ENCODE assay signal across 15 cellular contexts in genomic region chr18:8844721-8845148, GRCh38.
A peak's percentile ranks its signal among the peaks of the same experiment; 100 is the strongest.
DNase-seq lines count a peak whose midpoint lies in the region; ATAC-seq and TF ChIP-seq lines count a peak whose summit lies in the region.
"Had no signal": no experiment of that assay in that cellular context is flagged by ENCODE, and none has a peak within 500 bp of the region (broad histone marks: within the 10 kb centered on the region; RNA-seq: fewer than 3 reads in every experiment).

No MANE protein-coding gene starts in this region.

- H3K27ac ChIP-seq in hepatocyte: no peak overlapping the region
- H3K27ac ChIP-seq: ascending aorta, psoas muscle, upper lobe of right lung had no signal

- CTCF ChIA-PET in GM10248 (lab: Yijun Ruan, JAX): no interaction called here

- 77% methylated on average over 16 of the region's 16 CpGs for WGBS in hepatocyte (ENCODE audit: low lambda C conversion rate, missing lambda C conversion rate)

- no peaks in the 10 kb centered on the region for H3K36me3 ChIP-seq in hepatocyte (replicated peaks; ENCODE audit: insufficient read depth, low read depth)
- H3K36me3 ChIP-seq: ascending aorta, upper lobe of right lung had no signal

- TF ChIP-seq CTCF in GM10248 (IDR thresholded peaks at IDR 0.05; ENCODE audit: control extremely low read depth, extremely low read depth, low read depth, missing control alignments) (no peak), hepatocyte (IDR thresholded peaks at IDR 0.05; ENCODE audit: poor library complexity) (no peak)

- H3K27me3 ChIP-seq in hepatocyte: no peaks in the 10 kb centered on the region
- H3K27me3 ChIP-seq: ascending aorta, upper lobe of right lung had no signal

- ATAC-seq in GM21825 (IDR thresholded peaks at IDR 0.05; ENCODE audit: unreplicated experiment): no peak
- ATAC-seq: psoas muscle, upper lobe of right lung had no signal

- POLR2A ChIA-PET in GM10248 (lab: Yijun Ruan, JAX): no interaction called here

- DNase-seq in DMS153 treated with DMSO at 0.1 percent for 48 hours (lab: John Stamatoyannopoulos, UW; ENCODE audit: unreplicated experiment): peak; percentile 1
- DNase-seq in NCI-H146 treated with DMSO at 0.1 percent for 48 hours (lab: John Stamatoyannopoulos, UW; ENCODE audit: unreplicated experiment): peak; percentile 96
- peak; percentile 58 to 88 for DNase-seq in SHP77 (lab: John Stamatoyannopoulos, UW)
- peak; percentile 95 for DNase-seq in kidney tubule cell (ENCODE audit: low spot score)
- DNase-seq in GM10248 (ENCODE audit: extremely low spot score): no peak
- DNase-seq in T-helper 9 cell: no peak
- DNase-seq in hepatocyte (ENCODE audit: low spot score): no peak
- DNase-seq: activated CD4-positive, alpha-beta T cell treated with anti-CD3 and anti-CD28 coated beads, Interleukin-2, amount 50 U/mL, for 4 hours; foreskin fibroblast; kidney; psoas muscle; stimulated activated CD4-positive, alpha-beta T cell treated with anti-CD3 and anti-CD28 coated beads, Interleukin-1b, Interleukin-23, amount 100 ng/mL, for 48 hours; upper lobe of right lung had no signal

- H4K20me1 ChIP-seq in hepatocyte (ENCODE audit: insufficient read depth, poor library complexity, severe bottlenecking): no peaks in the 10 kb centered on the region

- no peaks in the 10 kb centered on the region for H3K79me2 ChIP-seq in hepatocyte

- no peak overlapping the region for H3K4me3 ChIP-seq in hepatocyte
- H3K4me3 ChIP-seq: ascending aorta, psoas muscle, upper lobe of right lung had no signal

- H3K4me2 ChIP-seq in hepatocyte: no peak overlapping the region

- H3K9me2 ChIP-seq in hepatocyte (replicated peaks; ENCODE audit: insufficient read depth): no peaks in the 10 kb centered on the region

- H3K9me3 ChIP-seq in hepatocyte (ENCODE audit: low read depth): no peaks in the 10 kb centered on the region
- H3K9me3 ChIP-seq: ascending aorta, psoas muscle, upper lobe of right lung had no signal

- H2AFZ ChIP-seq in hepatocyte: no peak overlapping the region

- no peaks in the 10 kb centered on the region for H3K4me1 ChIP-seq in hepatocyte (ENCODE audit: insufficient read depth)
- H3K4me1 ChIP-seq: ascending aorta had no signal

Comparison
In these comparisons a context has a peak if more than half of its experiments do, and no peak if none do; other contexts are left out.
1. DNase-seq: peak in DMS153 treated with DMSO at 0.1 percent for 48 hours (single experiment), NCI-H146 treated with DMSO at 0.1 percent for 48 hours (single experiment), SHP77 (2 of 2) and kidney tubule cell (single experiment); none in GM10248 (single experiment), T-helper 9 cell (single experiment) and hepatocyte (single experiment).